ENCODE assay signal across 1 cellular context in genomic region chr10:132320776-132321469, GRCh38.
TF ChIP-seq lines count a peak whose summit lies in the region.

No MANE protein-coding gene starts in this region.

TF ChIP-seq in H1, 55 proteins besides CTCF, POLR2A, EP300 and RAD21:
- TF ChIP-seq SRF (IDR thresholded peaks at IDR 0.05; ENCODE audit: low read depth, low read length) (no peak), RNF2 (IDR thresholded peaks at IDR 0.05; ENCODE audit: borderline replicate concordance, low read depth, low read length, missing control alignments, poor library complexity, severe bottlenecking) (no peak), SIN3A (conservative IDR thresholded peaks at IDR 0.05 in 1 of 2, IDR thresholded peaks at IDR 0.05 in 1 of 2; ENCODE audit: low read depth in 1 of 2, low read length in 2 of 2) (no peak)
